In the genomic region with DNA sequence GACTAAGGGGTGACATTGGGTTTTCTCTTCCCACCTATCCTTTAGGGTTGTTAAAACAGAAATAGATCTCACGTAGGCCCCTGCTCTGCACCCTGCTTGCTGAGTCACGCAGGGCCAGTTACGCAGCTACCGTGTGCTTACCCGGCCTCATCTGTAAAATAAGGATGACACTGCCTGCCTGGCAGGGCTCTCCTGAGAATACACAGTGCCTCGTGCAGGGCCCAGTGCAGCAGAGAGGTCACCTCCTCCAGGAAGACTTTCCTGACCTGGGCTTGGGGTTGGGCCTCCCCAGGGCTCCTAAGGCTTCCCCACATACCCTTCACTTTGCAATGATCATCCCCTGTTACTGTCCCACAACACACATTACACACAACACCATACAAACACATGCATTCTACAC, we compare ENCODE assay signal across 1 cellular context.
TF ChIP-seq lines count a peak whose summit lies in the region.

No MANE protein-coding gene starts in this region.

TF ChIP-seq in K562, 482 proteins besides CTCF, POLR2A, EP300 and RAD21:
- TF ChIP-seq, protein P1, sequence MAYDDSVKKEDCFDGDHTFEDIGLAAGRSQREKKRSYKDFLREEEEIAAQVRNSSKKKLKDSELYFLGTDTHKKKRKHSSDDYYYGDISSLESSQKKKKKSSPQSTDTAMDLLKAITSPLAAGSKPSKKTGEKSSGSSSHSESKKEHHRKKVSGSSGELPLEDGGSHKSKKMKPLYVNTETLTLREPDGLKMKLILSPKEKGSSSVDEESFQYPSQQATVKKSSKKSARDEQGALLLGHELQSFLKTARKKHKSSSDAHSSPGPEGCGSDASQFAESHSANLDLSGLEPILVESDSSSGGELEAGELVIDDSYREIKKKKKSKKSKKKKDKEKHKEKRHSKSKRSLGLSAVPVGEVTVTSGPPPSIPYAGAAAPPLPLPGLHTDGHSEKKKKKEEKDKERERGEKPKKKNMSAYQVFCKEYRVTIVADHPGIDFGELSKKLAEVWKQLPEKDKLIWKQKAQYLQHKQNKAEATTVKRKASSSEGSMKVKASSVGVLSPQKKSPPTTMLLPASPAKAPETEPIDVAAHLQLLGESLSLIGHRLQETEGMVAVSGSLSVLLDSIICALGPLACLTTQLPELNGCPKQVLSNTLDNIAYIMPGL (CRISPR knock-in tag; IDR thresholded peaks at IDR 0.05), result no peak
- TF ChIP-seq, protein P2, sequence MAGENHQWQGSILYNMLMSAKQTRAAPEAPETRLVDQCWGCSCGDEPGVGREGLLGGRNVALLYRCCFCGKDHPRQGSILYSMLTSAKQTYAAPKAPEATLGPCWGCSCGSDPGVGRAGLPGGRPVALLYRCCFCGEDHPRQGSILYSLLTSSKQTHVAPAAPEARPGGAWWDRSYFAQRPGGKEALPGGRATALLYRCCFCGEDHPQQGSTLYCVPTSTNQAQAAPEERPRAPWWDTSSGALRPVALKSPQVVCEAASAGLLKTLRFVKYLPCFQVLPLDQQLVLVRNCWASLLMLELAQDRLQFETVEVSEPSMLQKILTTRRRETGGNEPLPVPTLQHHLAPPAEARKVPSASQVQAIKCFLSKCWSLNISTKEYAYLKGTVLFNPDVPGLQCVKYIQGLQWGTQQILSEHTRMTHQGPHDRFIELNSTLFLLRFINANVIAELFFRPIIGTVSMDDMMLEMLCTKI (IDR thresholded peaks at IDR 0.05; ENCODE audit: partially characterized antibody), result no peak
- TF ChIP-seq POU5F1 (IDR thresholded peaks at IDR 0.05; ENCODE audit: borderline replicate concordance, low read depth, low read length, partially characterized antibody) (no peak), NFE2 (IDR thresholded peaks at IDR 0.05; ENCODE audit: low read depth) (peak; percentile 35), SIX5 (IDR thresholded peaks at IDR 0.05; ENCODE audit: borderline replicate concordance in 1 of 2, insufficient read depth in 1 of 2, low read depth in 1 of 2, low read length in 2 of 2) (no peak), BCL6 (CRISPR knock-in tag; IDR thresholded peaks at IDR 0.05) (no peak), STAT5B (CRISPR knock-in tag; IDR thresholded peaks at IDR 0.05) (no peak)
